ENCODE assay signal across 10 cellular contexts in genomic region chr6:157317129-157317814, GRCh38. TPM values are rescaled to one million over a fixed set of nuclear protein-coding genes. Genes with fewer than 3 reads are reported as not detected.
DNase-seq lines count a peak whose midpoint lies in the region; ATAC-seq, FAIRE-seq and TF ChIP-seq lines count a peak whose summit lies in the region.
"Had no signal": no experiment of that assay in that cellular context is flagged by ENCODE, and none has a peak within 500 bp of the region (broad histone marks: within the 10 kb centered on the region; RNA-seq: fewer than 3 reads in every experiment).

No MANE protein-coding gene starts in this region.

- ATAC-seq in activated CD4-positive, CD25-positive, alpha-beta regulatory T cell treated with anti-CD3 and anti-CD28 coated beads, Interleukin-2, amount 50 U/mL, for 24 hours = peak; percentile 39 to 43

- TF ChIP-seq CTCF in astrocyte of the cerebellum (IDR thresholded peaks at IDR 0.05; ENCODE audit: low read depth, low read length, missing control alignments) (no peak), keratinocyte (optimal IDR thresholded peaks at IDR 0.05 in 1 of 3, IDR thresholded peaks at IDR 0.05 in 1 of 3, conservative IDR thresholded peaks at IDR 0.05 in 1 of 3; ENCODE audit: extremely low read depth in 1 of 3, insufficient read depth in 2 of 3, low read length in 3 of 3) (no peak)

- H3K79me2 ChIP-seq in keratinocyte (ENCODE audit: control insufficient read depth, insufficient read depth, low read length) = peaks cover 6% of the 10 kb centered on the region

- H3K9me1 ChIP-seq in keratinocyte (ENCODE audit: control insufficient read depth, extremely low read depth, insufficient read depth, low read length) = no peaks in the 10 kb centered on the region

- H3K4me1 ChIP-seq in keratinocyte (ENCODE audit: control insufficient read depth, extremely low read depth, insufficient read depth, low read length) = peaks cover 24% of the 10 kb centered on the region

- H2AFZ ChIP-seq in keratinocyte (ENCODE audit: control insufficient read depth, low read length) = no peak overlapping the region

- H4K20me1 ChIP-seq in keratinocyte (ENCODE audit: control insufficient read depth, extremely low read depth, insufficient read depth, low read length) = no peaks in the 10 kb centered on the region

- peaks cover 18 to 33% of the 10 kb centered on the region in 2 experiments for H3K36me3 ChIP-seq in keratinocyte (ENCODE audit: control insufficient read depth in 2 of 2, extremely low read depth in 1 of 2, insufficient read depth in 2 of 2, low read length in 2 of 2)

- peak overlapping the region; percentile 11 for H3K4me2 ChIP-seq in keratinocyte (ENCODE audit: control insufficient read depth, extremely low read depth, insufficient read depth, low read depth, low read length)

- H3K27ac ChIP-seq in keratinocyte (ENCODE audit: control insufficient read depth, insufficient read depth, low read length) (peak overlapping the region; percentile 64), temporal lobe (ENCODE audit: low read depth, low read length) (peak overlapping the region; percentile 66)

- no peaks in the 10 kb centered on the region for H3K9me3 ChIP-seq in keratinocyte (ENCODE audit: control insufficient read depth, low read depth, low read length)

- H3K4me3 ChIP-seq in astrocyte of the cerebellum (ENCODE audit: low read depth, low read length) (no peak overlapping the region), keratinocyte (ENCODE audit: control insufficient read depth in 2 of 3, extremely low read depth in 1 of 3, insufficient read depth in 2 of 3, low read depth in 1 of 3, low read length in 3 of 3) (no peak overlapping the region)

- in situ Hi-C loops in astrocyte of the cerebellum (cut with HindIII; ENCODE audit: low sequenced_read_pairs) = no loop called here

- no peak overlapping the region for H3K9ac ChIP-seq in keratinocyte (ENCODE audit: control insufficient read depth, extremely low read depth, insufficient read depth, low read length)

- dilution Hi-C loops in keratinocyte (cut with MboI; ENCODE audit: extremely low pct_ligation_motif_present, low sequenced_read_pairs) = no loop called here

- DNase-seq in activated CD4-positive, CD25-positive, alpha-beta regulatory T cell (lab: John Stamatoyannopoulos, UW) = no peak
- DNase-seq in astrocyte of the cerebellum (ENCODE audit: low read depth) (peak; percentile 70), keratinocyte (ENCODE audit: low read depth, low spot score) (peak; percentile 56), SIG-M5 (lab: John Stamatoyannopoulos, UW) (no peak), NCI-H345 treated with DMSO at 0.1 percent for 48 hours (lab: John Stamatoyannopoulos, UW; ENCODE audit: unreplicated experiment) (no peak), GDM1 (lab: John Stamatoyannopoulos, UW) (no peak)
- DNase-seq: hippocampal formation had no signal

- no peaks in the 10 kb centered on the region for H3K27me3 ChIP-seq in keratinocyte (ENCODE audit: control insufficient read depth, extremely low read depth, insufficient read depth, low read length)

- no peak for FAIRE-seq in keratinocyte (lab: Jason Lieb, UNC)
- FAIRE-seq: A204.1 had no signal

RNA-seq across cellular contexts. Expression of gene TMEM242, which starts 6.0 kb away (rescaled TPM):
- polyA plus RNA-seq in keratinocyte = 8.1 to 11.0 TPM (median 9.3 TPM) in 3 replicates
- 6.9 TPM for polyA plus RNA-seq in keratinocyte (2011; ENCODE audit: low read depth)
- polyA plus RNA-seq in keratinocyte (2011; cell fraction: cytosol; rRNA removed) = 7.6 and 11.3 TPM in 2 replicates
- polyA plus RNA-seq in keratinocyte (2011; cell fraction: nucleus; rRNA removed) = 9.7 and 10.8 TPM in 2 replicates
- polyA plus RNA-seq in keratinocyte (2012; ENCODE audit: low replicate concordance) = 8.4 and 10.3 TPM in 2 replicates
- polyA minus RNA-seq in keratinocyte = 0.69 to 3.6 TPM (median 2.1 TPM) in 3 replicates
- 3.8 TPM for polyA minus RNA-seq in keratinocyte (2011; cell fraction: cytosol; rRNA and poly(A)+ RNA removed)
- 3.0 and 8.1 TPM in 2 replicates for polyA minus RNA-seq in keratinocyte (2011; cell fraction: nucleus; rRNA and poly(A)+ RNA removed)
- total RNA-seq in temporal lobe = 11.6 TPM

Comparison
In these comparisons a context has a peak if more than half of its experiments do, and no peak if none do; other contexts are left out.
1. DNase-seq: peak in astrocyte of the cerebellum (single experiment) and keratinocyte (single experiment); none in activated CD4-positive, CD25-positive, alpha-beta regulatory T cell (0 of 4), SIG-M5 (single experiment), NCI-H345 treated with DMSO at 0.1 percent for 48 hours (single experiment) and GDM1 (single experiment).